ENCODE assay signal across 9 cellular contexts in the genomic region with DNA sequence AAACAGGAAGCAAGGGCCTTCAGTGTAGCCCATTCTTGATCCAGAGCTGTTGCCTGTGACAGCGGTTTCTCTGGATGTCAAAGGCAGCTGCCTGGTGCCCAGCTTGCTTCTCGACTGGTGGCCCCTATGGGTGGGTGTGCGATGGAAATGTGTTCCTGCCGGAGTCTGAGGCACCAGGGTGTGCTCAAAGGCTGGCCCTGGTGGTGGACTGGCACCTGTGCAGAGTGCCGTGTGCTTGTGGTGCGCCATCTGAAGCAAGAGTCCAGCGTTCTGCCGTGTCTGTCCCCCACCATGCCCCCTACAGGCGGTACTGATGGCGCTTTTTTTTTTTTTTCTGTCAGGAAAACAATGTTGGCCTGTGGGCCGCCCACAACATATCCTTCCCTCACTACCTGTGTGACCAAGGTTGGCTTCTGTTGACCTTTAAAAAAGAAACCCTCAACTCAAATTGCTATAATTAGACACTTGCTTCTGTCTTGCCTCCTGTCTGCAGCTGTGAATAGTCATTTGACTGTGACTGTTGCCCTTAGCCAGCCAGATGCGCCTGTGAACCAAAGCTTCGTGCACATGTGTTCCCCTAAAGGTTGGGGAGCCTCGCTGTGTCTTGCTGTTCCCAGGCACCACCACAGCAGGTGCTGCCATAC. TPM values are rescaled to one million over a fixed set of nuclear protein-coding genes. Genes with fewer than 3 reads are reported as not detected.
A peak's percentile ranks its signal among the peaks of the same experiment; 100 is the strongest.
DNase-seq lines count a peak whose midpoint lies in the region; TF ChIP-seq lines count a peak whose summit lies in the region.
"Had no signal": no experiment of that assay in that cellular context is flagged by ENCODE, and none has a peak within 500 bp of the region (broad histone marks: within the 10 kb centered on the region; RNA-seq: fewer than 3 reads in every experiment).

No MANE protein-coding gene starts in this region.

- H3K27me3 ChIP-seq in adipocyte (replicated peaks; ENCODE audit: control insufficient read depth, insufficient read depth, low read length) (no peaks in the 10 kb centered on the region), thyroid gland (no peaks in the 10 kb centered on the region)
- H3K27me3 ChIP-seq: heart left ventricle had no signal

- TF ChIP-seq POLR2A in thyroid gland (IDR thresholded peaks at IDR 0.05), result no peak

- H3K27ac ChIP-seq in thyroid gland, result no peak overlapping the region

- intact Hi-C loops in thyroid gland (cut with DNase I), result loop anchor here (10.0 kb wide), 1 partner anchor 86 kb away; the partner anchor contains the start of gene TANGO2

- H3K36me3 ChIP-seq in adipocyte (ENCODE audit: control insufficient read depth, insufficient read depth, low read length, severe bottlenecking) (peaks cover 85% of the 10 kb centered on the region), thyroid gland (peaks cover 62 to 67% of the 10 kb centered on the region in 2 donors)

- H3K9ac ChIP-seq in adipocyte (ENCODE audit: low read length), result no peak overlapping the region

- no peak overlapping the region for H3K4me3 ChIP-seq in adipocyte (ENCODE audit: low read length)
- no peak overlapping the region for H3K4me3 ChIP-seq in thyroid gland (replicated peaks in 1 of 3)
- H3K4me3 ChIP-seq: heart left ventricle had no signal

- H3K9me3 ChIP-seq in adipocyte (ENCODE audit: control insufficient read depth, low read length), result no peaks in the 10 kb centered on the region
- H3K9me3 ChIP-seq in thyroid gland, result no peaks in the 10 kb centered on the region
- H3K9me3 ChIP-seq: heart left ventricle had no signal

- DNase-seq in activated naive CD4-positive, alpha-beta T cell treated with Interleukin-2 at 50 U/mL for 16 hours, result peak; percentile 22
- DNase-seq in activated naive CD4-positive, alpha-beta T cell (lab: John Stamatoyannopoulos, UW), result no peak
- DNase-seq in NAMALWA (ENCODE audit: low spot score) (peak; percentile 86), adipocyte (ENCODE audit: low read depth) (peak; percentile 17), lung microvascular endothelial cell (ENCODE audit: low read depth in 2 of 2) (peak; percentile 43 to 63), thyroid gland (no peak), DMS153 (lab: John Stamatoyannopoulos, UW) (no peak), RPMI8226 (no peak)

- peaks cover 21% of the 10 kb centered on the region for H3K4me1 ChIP-seq in adipocyte (ENCODE audit: control insufficient read depth, insufficient read depth, low read length)
- peaks cover 0 to 7% of the 10 kb centered on the region in 2 donors for H3K4me1 ChIP-seq in thyroid gland

- WGBS in thyroid gland, 2 donors, result 71 to 72% methylated on average over 13 to 14 of the region's 14 CpGs

- peak in 1 of 6 experiments; percentile 26 for TF ChIP-seq CTCF in thyroid gland (IDR thresholded peaks at IDR 0.05)

RNA-seq across cellular contexts. Expression of gene RANBP1, which starts 4.7 kb away (rescaled TPM):
- total RNA-seq in lung microvascular endothelial cell, result 99.2 and 108 TPM in 2 replicates
- 100 to 1,000 TPM; 125 to 232 (median 173) TPM for total RNA-seq in thyroid gland

RNA-seq across cellular contexts. Expression of gene TRMT2A, which starts 5.9 kb away (rescaled TPM):
- 24.0 and 31.0 TPM in 2 replicates for total RNA-seq in lung microvascular endothelial cell
- 10 to 100 TPM; 36.9 to 65.5 (median 53.3) TPM for total RNA-seq in thyroid gland

RNA-seq across cellular contexts. Expression of gene ZDHHC8, which starts 20.4 kb away (rescaled TPM):
- total RNA-seq in lung microvascular endothelial cell (2.8 and 4.2 TPM in 2 replicates), thyroid gland (10 to 100 TPM; 13.4 to 22.4 (median 18.9) TPM)

RNA-seq across cellular contexts. Expression of gene DGCR8, which starts 31.1 kb away (rescaled TPM):
- total RNA-seq in lung microvascular endothelial cell, result 17.4 and 23.2 TPM in 2 replicates
- 10 to 100 TPM; 28.9 to 48.8 (median 31.5) TPM for total RNA-seq in thyroid gland

RNA-seq across cellular contexts. Expression of gene CCDC188, which starts 39.7 kb away (rescaled TPM):
- total RNA-seq in lung microvascular endothelial cell, result 3.5 and 3.6 TPM in 2 replicates
- total RNA-seq in thyroid gland, result 1 to 10 TPM in 1 of 4 donors, under 1 TPM in 1, not detected in 2; 0.39 to 2.1 TPM

Comparison
In these comparisons a context has a peak if more than half of its experiments do, and no peak if none do; other contexts are left out.
1. DNase-seq: peak in activated naive CD4-positive, alpha-beta T cell treated with Interleukin-2 at 50 U/mL for 16 hours (single experiment), NAMALWA (single experiment), adipocyte (single experiment) and lung microvascular endothelial cell (2 of 2); none in activated naive CD4-positive, alpha-beta T cell (0 of 4), thyroid gland (0 of 2), DMS153 (single experiment) and RPMI8226 (single experiment).